ENCODE assay signal across 12 cellular contexts in genomic region chr15:67242665-67243064, GRCh38. TPM values are rescaled to one million over a fixed set of nuclear protein-coding genes. Genes with fewer than 3 reads are reported as not detected.
DNase-seq lines count a peak whose midpoint lies in the region; ATAC-seq, FAIRE-seq and TF ChIP-seq lines count a peak whose summit lies in the region.
"Had no signal": no experiment of that assay in that cellular context is flagged by ENCODE, and none has a peak within 500 bp of the region (broad histone marks: within the 10 kb centered on the region; RNA-seq: fewer than 3 reads in every experiment).

No MANE protein-coding gene starts in this region.

- no peak for FAIRE-seq in endothelial cell of umbilical vein (lab: Jason Lieb, UNC)
- FAIRE-seq: colon, HepG2 had no signal

- no peak for TF ChIP-seq CTCF in Panc1 (IDR thresholded peaks at IDR 0.05)
- no peak for TF ChIP-seq CTCF in endothelial cell of umbilical vein (IDR thresholded peaks at IDR 0.05; ENCODE audit: extremely low read depth in 1 of 2, insufficient read depth in 1 of 2, low read depth in 1 of 2, low read length in 2 of 2)
- no peak for TF ChIP-seq CTCF in CD8-positive, alpha-beta T cell (IDR thresholded peaks at IDR 0.05)
- TF ChIP-seq CTCF in lower leg skin (IDR thresholded peaks at IDR 0.05): no peak

- H3K4me3 ChIP-seq in Panc1 (ENCODE audit: low read depth in 2 of 2, low read length in 2 of 2) (no peak overlapping the region), endothelial cell of umbilical vein (replicated peaks in 1 of 3; ENCODE audit: insufficient read depth in 1 of 3, low read depth in 1 of 3, low read length in 3 of 3) (no peak overlapping the region), lower leg skin (ENCODE audit: low read depth, poor library complexity, severe bottlenecking) (no peak overlapping the region)
- no peak overlapping the region for H3K4me3 ChIP-seq in naive thymus-derived CD4-positive, alpha-beta T cell (ENCODE audit: low read length)
- H3K4me3 ChIP-seq in CD8-positive, alpha-beta T cell (ENCODE audit: low read depth, low read length): no peak overlapping the region

- intact Hi-C loops in Panc1 (cut with micrococcal nuclease; ENCODE audit: unreplicated experiment) (loop anchor here (10.0 kb wide), 1 partner anchor 592 kb away; no protein-coding TSS in a partner anchor), endothelial cell of umbilical vein (cut with micrococcal nuclease) (no loop called here), lower leg skin (cut with DNase I; ENCODE audit: low total_unique reads) (no loop called here)
- intact Hi-C loops in naive thymus-derived CD4-positive, alpha-beta T cell (cut with micrococcal nuclease): loop anchor here in 1 of 2 donors (5.0 kb wide), 1 partner anchor 160 kb away; no protein-coding TSS in a partner anchor
- intact Hi-C loops in CD8-positive, alpha-beta T cell (cut with DNase I, micrococcal nuclease): no loop called here

- H3K36me3 ChIP-seq in Panc1 (ENCODE audit: control insufficient read depth, insufficient read depth, low read length) (no peaks in the 10 kb centered on the region), endothelial cell of umbilical vein (ENCODE audit: control insufficient read depth in 2 of 2, extremely low read depth in 1 of 2, insufficient read depth in 2 of 2, low read length in 2 of 2) (no peaks in the 10 kb centered on the region)
- H3K36me3 ChIP-seq in naive thymus-derived CD4-positive, alpha-beta T cell (ENCODE audit: control insufficient read depth in 2 of 3, insufficient read depth in 3 of 3, low read length in 3 of 3): no peaks in the 10 kb centered on the region
- no peaks in the 10 kb centered on the region for H3K36me3 ChIP-seq in CD8-positive, alpha-beta T cell (ENCODE audit: insufficient read depth, low read length)

- no peak overlapping the region for H3K4me2 ChIP-seq in endothelial cell of umbilical vein (ENCODE audit: insufficient read depth, low read length)

- no peaks in the 10 kb centered on the region for H4K20me1 ChIP-seq in endothelial cell of umbilical vein (replicated peaks; ENCODE audit: control insufficient read depth, extremely low read depth, insufficient read depth, low read length)

- H3K9ac ChIP-seq in endothelial cell of umbilical vein (replicated peaks; ENCODE audit: extremely low read depth, insufficient read depth, low read length): no peak overlapping the region

- in situ Hi-C loops in Panc1 (cut with HindIII; ENCODE audit: low pct_unique_long_range_greater_than_20kb, low sequenced_read_pairs): no loop called here

- H3K27ac ChIP-seq in Panc1 (ENCODE audit: low read length) (no peak overlapping the region), endothelial cell of umbilical vein (ENCODE audit: insufficient read depth, low read depth, low read length) (no peak overlapping the region)
- H3K27ac ChIP-seq in naive thymus-derived CD4-positive, alpha-beta T cell (ENCODE audit: low read depth, low read length): no peak overlapping the region
- H3K27ac ChIP-seq in CD8-positive, alpha-beta T cell (ENCODE audit: low read depth, low read length): no peak overlapping the region

- CTCF ChIA-PET in Panc1 (lab: Charles Lee): no interaction called here
- CTCF ChIA-PET in endothelial cell of umbilical vein (lab: Charles Lee): interaction anchor here (0.6 to 0.9 kb wide), 3 partner anchors 73 to 221 kb away, joined by 3 to 6 read pairs (median 5); no protein-coding TSS in a partner anchor
- CTCF ChIA-PET in naive thymus-derived CD4-positive, alpha-beta T cell (lab: Charles Lee): no interaction called here
- CTCF ChIA-PET in CD8-positive, alpha-beta T cell (lab: Charles Lee): no interaction called here

- POLR2A ChIA-PET in Panc1 (lab: Charles Lee): interaction anchor here (0.7 kb wide), 1 partner anchor 42 kb away, joined by 6 read pairs; no protein-coding TSS in a partner anchor
- POLR2A ChIA-PET in endothelial cell of umbilical vein (lab: Charles Lee): no interaction called here
- POLR2A ChIA-PET in naive thymus-derived CD4-positive, alpha-beta T cell (lab: Charles Lee): interaction anchor here (0.7 kb wide), 1 partner anchor 11 kb away, joined by 3 read pairs; no protein-coding TSS in a partner anchor
- POLR2A ChIA-PET in CD8-positive, alpha-beta T cell (lab: Charles Lee): no interaction called here

- H3K4me3 Mint-ChIP-seq in activated naive CD8-positive, alpha-beta T cell treated with anti-CD3 and anti-CD28 coated beads, Interleukin-2, amount 50 U/mL, for 24 hours: no peak overlapping the region
- no peak overlapping the region for H3K4me3 Mint-ChIP-seq in activated naive CD8-positive, alpha-beta T cell treated with anti-CD3 and anti-CD28 coated beads for 36 hours
- no peak overlapping the region for H3K4me3 Mint-ChIP-seq in stimulated activated naive CD8-positive, alpha-beta T cell treated with anti-CD3 and anti-CD28 coated beads, Interleukin-15, Interleukin-2, amounts not matched to agents 100 ng/mL and 50 ng/mL, for 24 hours
- H3K4me3 Mint-ChIP-seq in naive thymus-derived CD4-positive, alpha-beta T cell: peak overlapping the region in 4 of 10 donors; percentile 1 to 64 (median 23)
- no peak overlapping the region for H3K4me3 Mint-ChIP-seq in CD8-positive, alpha-beta T cell

- no peak for TF ChIP-seq POLR2A in endothelial cell of umbilical vein (IDR thresholded peaks at IDR 0.05; ENCODE audit: low read depth, low read length)
- no peak for TF ChIP-seq POLR2A in lower leg skin (IDR thresholded peaks at IDR 0.05)

- peaks cover 62% of the 10 kb centered on the region for H3K4me1 Mint-ChIP-seq in activated naive CD8-positive, alpha-beta T cell treated with anti-CD3 and anti-CD28 coated beads, Interleukin-2, amount 50 U/mL, for 24 hours
- peaks cover 53% of the 10 kb centered on the region for H3K4me1 Mint-ChIP-seq in activated naive CD8-positive, alpha-beta T cell treated with anti-CD3 and anti-CD28 coated beads for 36 hours
- peaks cover 65% of the 10 kb centered on the region for H3K4me1 Mint-ChIP-seq in stimulated activated naive CD8-positive, alpha-beta T cell treated with anti-CD3 and anti-CD28 coated beads, Interleukin-15, Interleukin-2, amounts not matched to agents 100 ng/mL and 50 ng/mL, for 24 hours (ENCODE audit: low read depth)
- H3K4me1 Mint-ChIP-seq in naive thymus-derived CD4-positive, alpha-beta T cell: peaks cover 33 to 64% (median 53%) of the 10 kb centered on the region in 7 donors
- H3K4me1 Mint-ChIP-seq in CD8-positive, alpha-beta T cell (ENCODE audit: low read depth): peaks cover 54% of the 10 kb centered on the region

- H3K27ac Mint-ChIP-seq in activated naive CD8-positive, alpha-beta T cell treated with anti-CD3 and anti-CD28 coated beads, Interleukin-2, amount 50 U/mL, for 24 hours: no peak overlapping the region
- H3K27ac Mint-ChIP-seq in activated naive CD8-positive, alpha-beta T cell treated with anti-CD3 and anti-CD28 coated beads for 36 hours: no peak overlapping the region
- peak overlapping the region; percentile 21 for H3K27ac Mint-ChIP-seq in stimulated activated naive CD8-positive, alpha-beta T cell treated with anti-CD3 and anti-CD28 coated beads, Interleukin-15, Interleukin-2, amounts not matched to agents 100 ng/mL and 50 ng/mL, for 24 hours
- H3K27ac Mint-ChIP-seq in naive thymus-derived CD4-positive, alpha-beta T cell: peak overlapping the region in 4 of 9 donors; percentile 9 to 56 (median 23)
- no peak overlapping the region for H3K27ac Mint-ChIP-seq in CD8-positive, alpha-beta T cell

- no peak for DNase-seq in activated naive CD8-positive, alpha-beta T cell treated with anti-CD3 and anti-CD28 coated beads, Interleukin-2, amount 50 U/mL, for 24 hours
- no peak for DNase-seq in activated naive CD8-positive, alpha-beta T cell treated with anti-CD3 and anti-CD28 coated beads for 36 hours
- DNase-seq in Panc1 (ENCODE audit: low read depth, low spot score) (no peak), endothelial cell of umbilical vein (ENCODE audit: low read depth, low spot score) (peak; percentile 32), lower leg skin (ENCODE audit: low spot score in 2 of 2) (no peak)
- DNase-seq in naive thymus-derived CD4-positive, alpha-beta T cell: no peak
- no peak for DNase-seq in CD8-positive, alpha-beta T cell
- DNase-seq: activated T-cell treated with anti-CD3 and anti-CD28 coated beads, Interleukin-2, amount 50 U/mL, for 48 hours; NCI-H2227 treated with DMSO at 0.1 percent for 48 hours had no signal

- BruUV-seq in Panc1 (replicated peaks; lab: Mats Ljungman, UMichigan) (no TSS peak), endothelial cell of umbilical vein (replicated peaks; lab: Mats Ljungman, UMichigan) (no TSS peak)

- H3K27me3 ChIP-seq in Panc1 (ENCODE audit: control insufficient read depth, insufficient read depth, low read length) (no peaks in the 10 kb centered on the region), endothelial cell of umbilical vein (ENCODE audit: control insufficient read depth in 2 of 2, insufficient read depth in 2 of 2, low read length in 2 of 2) (no peaks in the 10 kb centered on the region)
- no peaks in the 10 kb centered on the region for H3K27me3 ChIP-seq in naive thymus-derived CD4-positive, alpha-beta T cell (ENCODE audit: control insufficient read depth in 2 of 2, insufficient read depth in 2 of 2, low read length in 2 of 2)
- H3K27me3 ChIP-seq in CD8-positive, alpha-beta T cell (ENCODE audit: insufficient read depth, low read length): no peaks in the 10 kb centered on the region

- H3K9me1 ChIP-seq in endothelial cell of umbilical vein (replicated peaks; ENCODE audit: control insufficient read depth, extremely low read depth, insufficient read depth, low read length): no peaks in the 10 kb centered on the region

- peaks cover 41% of the 10 kb centered on the region for H3K36me3 Mint-ChIP-seq in activated naive CD8-positive, alpha-beta T cell treated with anti-CD3 and anti-CD28 coated beads, Interleukin-2, amount 50 U/mL, for 24 hours (ENCODE audit: low read depth)
- peaks cover 43% of the 10 kb centered on the region for H3K36me3 Mint-ChIP-seq in activated naive CD8-positive, alpha-beta T cell treated with anti-CD3 and anti-CD28 coated beads for 36 hours
- peaks cover 30% of the 10 kb centered on the region for H3K36me3 Mint-ChIP-seq in stimulated activated naive CD8-positive, alpha-beta T cell treated with anti-CD3 and anti-CD28 coated beads, Interleukin-15, Interleukin-2, amounts not matched to agents 100 ng/mL and 50 ng/mL, for 24 hours (ENCODE audit: low read depth)
- peaks cover 0 to 35% (median 31%) of the 10 kb centered on the region in 5 donors for H3K36me3 Mint-ChIP-seq in naive thymus-derived CD4-positive, alpha-beta T cell
- peaks cover 28% of the 10 kb centered on the region for H3K36me3 Mint-ChIP-seq in CD8-positive, alpha-beta T cell

- H3K9me3 Mint-ChIP-seq in activated naive CD8-positive, alpha-beta T cell treated with anti-CD3 and anti-CD28 coated beads, Interleukin-2, amount 50 U/mL, for 24 hours: peaks cover 4% of the 10 kb centered on the region
- peaks cover 8% of the 10 kb centered on the region for H3K9me3 Mint-ChIP-seq in activated naive CD8-positive, alpha-beta T cell treated with anti-CD3 and anti-CD28 coated beads for 36 hours
- peaks cover 4% of the 10 kb centered on the region for H3K9me3 Mint-ChIP-seq in stimulated activated naive CD8-positive, alpha-beta T cell treated with anti-CD3 and anti-CD28 coated beads, Interleukin-15, Interleukin-2, amounts not matched to agents 100 ng/mL and 50 ng/mL, for 24 hours
- peaks cover 0 to 9% (median 2%) of the 10 kb centered on the region in 11 donors for H3K9me3 Mint-ChIP-seq in naive thymus-derived CD4-positive, alpha-beta T cell
- peaks cover 2% of the 10 kb centered on the region for H3K9me3 Mint-ChIP-seq in CD8-positive, alpha-beta T cell

- H3K27me3 Mint-ChIP-seq in activated naive CD8-positive, alpha-beta T cell treated with anti-CD3 and anti-CD28 coated beads, Interleukin-2, amount 50 U/mL, for 24 hours: no peaks in the 10 kb centered on the region
- H3K27me3 Mint-ChIP-seq in activated naive CD8-positive, alpha-beta T cell treated with anti-CD3 and anti-CD28 coated beads for 36 hours: no peaks in the 10 kb centered on the region
- H3K27me3 Mint-ChIP-seq in stimulated activated naive CD8-positive, alpha-beta T cell treated with anti-CD3 and anti-CD28 coated beads, Interleukin-15, Interleukin-2, amounts not matched to agents 100 ng/mL and 50 ng/mL, for 24 hours: no peaks in the 10 kb centered on the region
- no peaks in the 10 kb centered on the region for H3K27me3 Mint-ChIP-seq in naive thymus-derived CD4-positive, alpha-beta T cell
- H3K27me3 Mint-ChIP-seq in CD8-positive, alpha-beta T cell (ENCODE audit: low read depth): no peaks in the 10 kb centered on the region

- H3K4me1 ChIP-seq in Panc1 (ENCODE audit: control insufficient read depth, insufficient read depth, low read length) (peaks cover 37% of the 10 kb centered on the region), endothelial cell of umbilical vein (ENCODE audit: control insufficient read depth, extremely low read depth, insufficient read depth, low read length) (peaks cover 6% of the 10 kb centered on the region)
- peaks cover 16 to 34% of the 10 kb centered on the region in 2 donors for H3K4me1 ChIP-seq in naive thymus-derived CD4-positive, alpha-beta T cell (ENCODE audit: control insufficient read depth in 2 of 2, insufficient read depth in 2 of 2, low read length in 2 of 2)
- H3K4me1 ChIP-seq in CD8-positive, alpha-beta T cell (ENCODE audit: insufficient read depth, low read length): peaks cover 27% of the 10 kb centered on the region

- H2AFZ ChIP-seq in endothelial cell of umbilical vein (ENCODE audit: low read depth, low read length): no peak overlapping the region

- peaks cover 53% of the 10 kb centered on the region for H3K79me2 ChIP-seq in endothelial cell of umbilical vein (ENCODE audit: control insufficient read depth, insufficient read depth, low read length)

- H3K9me3 ChIP-seq in Panc1 (ENCODE audit: control insufficient read depth, insufficient read depth, low read depth, low read length): no peaks in the 10 kb centered on the region; the same call in 1 of the 2 replicates
- H3K9me3 ChIP-seq in endothelial cell of umbilical vein (replicated peaks; ENCODE audit: control insufficient read depth, insufficient read depth, low read length): no peaks in the 10 kb centered on the region
- no peaks in the 10 kb centered on the region for H3K9me3 ChIP-seq in naive thymus-derived CD4-positive, alpha-beta T cell (ENCODE audit: control insufficient read depth in 2 of 3, low read length in 3 of 3)
- H3K9me3 ChIP-seq in CD8-positive, alpha-beta T cell (ENCODE audit: low read length): no peaks in the 10 kb centered on the region

- 14 to 20% methylated on average over 3 of the region's 3 CpGs for WGBS in lower leg skin, 2 donors

- peak; percentile 67 for ATAC-seq in activated naive CD8-positive, alpha-beta T cell treated with anti-CD3 and anti-CD28 coated beads, Interleukin-2, amount 50 U/mL, for 24 hours
- ATAC-seq in Panc1: peak; percentile 59; the same call in 1 of the 2 replicates
- no peak for ATAC-seq in naive thymus-derived CD4-positive, alpha-beta T cell
- no peak for ATAC-seq in CD8-positive, alpha-beta T cell
- ATAC-seq: HepG2 had no signal

- dilution Hi-C loops in endothelial cell of umbilical vein (cut with MboI; ENCODE audit: extremely low pct_ligation_motif_present, low sequenced_read_pairs): no loop called here

RNA-seq across cellular contexts. Expression of gene AAGAB, which starts 11.8 kb away (rescaled TPM):
- total RNA-seq in activated naive CD8-positive, alpha-beta T cell treated with anti-CD3 and anti-CD28 coated beads for 36 hours: 10 to 100 TPM; 50.6 to 51.0 TPM
- total RNA-seq in Panc1 (2021; ENCODE audit: unreplicated experiment): 102 TPM
- polyA plus RNA-seq in Panc1 (2012; ENCODE audit: insufficient read length): 55.8 TPM
- 38.0 and 42.6 TPM in 2 replicates for total RNA-seq in endothelial cell of umbilical vein
- polyA plus RNA-seq in endothelial cell of umbilical vein: 21.2 and 22.7 TPM in 2 replicates
- polyA plus RNA-seq in endothelial cell of umbilical vein (2011; cell fraction: cytosol; rRNA removed): 29.4 and 35.2 TPM in 2 replicates
- polyA plus RNA-seq in endothelial cell of umbilical vein (2011; cell fraction: nucleus; rRNA removed): 18.7 and 23.4 TPM in 2 replicates
- 33.0 and 40.9 TPM in 2 replicates for polyA plus RNA-seq in endothelial cell of umbilical vein (2012)
- polyA minus RNA-seq in endothelial cell of umbilical vein: 63.8 and 65.7 TPM in 2 replicates
- 54.0 TPM for polyA minus RNA-seq in endothelial cell of umbilical vein (2011; cell fraction: cytosol; rRNA and poly(A)+ RNA removed)
- 36.1 and 37.7 TPM in 2 replicates for polyA minus RNA-seq in endothelial cell of umbilical vein (2011; cell fraction: nucleus; rRNA and poly(A)+ RNA removed)
- total RNA-seq in naive thymus-derived CD4-positive, alpha-beta T cell: 10 to 100 TPM; 19.5 to 44.9 (median 22.3) TPM
- polyA plus RNA-seq in naive thymus-derived CD4-positive, alpha-beta T cell: 10 to 100 TPM; 45.1 to 47.8 TPM
- 10 to 100 TPM; 17.0 to 18.0 TPM for total RNA-seq in CD8-positive, alpha-beta T cell
- 10 to 100 TPM; 11.3 to 23.4 (median 17.5) TPM for total RNA-seq in lower leg skin

RNA-seq across cellular contexts. Expression of gene IQCH, which starts 11.9 kb away (rescaled TPM):
- 1 to 10 TPM; 1.3 to 1.4 TPM for total RNA-seq in activated naive CD8-positive, alpha-beta T cell treated with anti-CD3 and anti-CD28 coated beads for 36 hours
- 3.9 TPM for total RNA-seq in Panc1 (2021; ENCODE audit: unreplicated experiment)
- polyA plus RNA-seq in Panc1 (2012; ENCODE audit: insufficient read length): 1.9 TPM
- 0.51 and 2.6 TPM in 2 replicates for total RNA-seq in endothelial cell of umbilical vein
- polyA plus RNA-seq in endothelial cell of umbilical vein: 0.16 and 0.29 TPM in 2 replicates
- polyA plus RNA-seq in endothelial cell of umbilical vein (2011; cell fraction: cytosol; rRNA removed): 0.27 and 0.35 TPM in 2 replicates
- 0.88 and 0.95 TPM in 2 replicates for polyA plus RNA-seq in endothelial cell of umbilical vein (2011; cell fraction: nucleus; rRNA removed)
- polyA plus RNA-seq in endothelial cell of umbilical vein (2012): 0.40 and 0.47 TPM in 2 replicates
- 1.1 and 3.2 TPM in 2 replicates for polyA minus RNA-seq in endothelial cell of umbilical vein
- polyA minus RNA-seq in endothelial cell of umbilical vein (2011; cell fraction: cytosol; rRNA and poly(A)+ RNA removed): 5.9 TPM
- 2.9 and 6.4 TPM in 2 replicates for polyA minus RNA-seq in endothelial cell of umbilical vein (2011; cell fraction: nucleus; rRNA and poly(A)+ RNA removed)
- 1 to 10 TPM in 2 of 5 experiments, under 1 TPM in 3; 0.22 to 1.9 (median 0.84) TPM for total RNA-seq in naive thymus-derived CD4-positive, alpha-beta T cell
- polyA plus RNA-seq in naive thymus-derived CD4-positive, alpha-beta T cell: 1 to 10 TPM in 1 of 2 donors, not detected in 1; 2.4 TPM
- total RNA-seq in CD8-positive, alpha-beta T cell: under 1 TPM; 0.39 to 0.60 TPM
- total RNA-seq in lower leg skin: 1 to 10 TPM in 2 of 4 donors, under 1 TPM in 2; 0.17 to 1.6 (median 0.94) TPM

Comparison
In these comparisons a context has a peak if more than half of its experiments do, and no peak if none do; other contexts are left out.
1. ATAC-seq: peak in activated naive CD8-positive, alpha-beta T cell treated with anti-CD3 and anti-CD28 coated beads, Interleukin-2, amount 50 U/mL, for 24 hours (single experiment) and Panc1 (single experiment); none in naive thymus-derived CD4-positive, alpha-beta T cell (single experiment) and CD8-positive, alpha-beta T cell (single experiment).
2. POLR2A ChIA-PET loops: an anchor here in Panc1 (0.7 kb wide) and naive thymus-derived CD4-positive, alpha-beta T cell (0.7 kb wide); none called in endothelial cell of umbilical vein and CD8-positive, alpha-beta T cell.